In the genomic region with DNA sequence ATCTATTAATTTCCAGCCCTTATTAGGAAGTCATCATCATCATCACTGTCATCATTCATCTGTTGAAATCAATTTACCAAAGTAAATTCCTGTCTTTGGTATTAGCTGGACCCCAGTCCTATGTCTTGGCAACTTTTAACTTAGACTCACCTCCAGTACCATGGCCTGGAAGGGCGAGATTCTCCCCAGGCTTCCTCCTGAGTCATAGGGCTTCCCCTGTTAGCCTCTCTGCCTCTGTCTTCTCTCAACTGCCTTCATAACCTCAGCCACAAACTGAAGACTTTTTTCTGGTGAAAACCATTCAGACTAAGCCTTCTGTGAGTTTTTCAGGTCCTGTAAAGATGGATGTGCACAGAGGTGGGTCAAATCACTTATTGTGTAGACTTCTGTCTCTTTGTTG, we compare ENCODE assay signal across 17 cellular contexts.
"Had no signal": no experiment of that assay in that cellular context is flagged by ENCODE, and none has a peak within 500 bp of the region (broad histone marks: within the 10 kb centered on the region; RNA-seq: fewer than 3 reads in every experiment).

No MANE protein-coding gene starts in this region.

- H3K27me3 ChIP-seq: esophagus squamous epithelium, right atrium auricular region, sigmoid colon, stomach, transverse colon had no signal

- H3K9me3 ChIP-seq: esophagus squamous epithelium, right atrium auricular region, sigmoid colon, stomach, thoracic aorta, transverse colon had no signal

- H3K4me3 ChIP-seq: esophagus squamous epithelium, right atrium auricular region, sigmoid colon, skin epidermis, stomach, thoracic aorta, transverse colon had no signal

- ATAC-seq: effector memory CD8-positive, alpha-beta T cell; naive thymus-derived CD4-positive, alpha-beta T cell had no signal

- H2AFZ ChIP-seq: parathyroid adenoma had no signal

- DNase-seq: effector memory CD8-positive, alpha-beta T cell; esophagus squamous epithelium; foreskin fibroblast; head of caudate nucleus; hippocampal formation; naive thymus-derived CD4-positive, alpha-beta T cell; nephron progenitor cell; sigmoid colon; stimulated activated CD4-positive, alpha-beta T cell treated with anti-CD3 and anti-CD28 coated beads, Interleukin-12 subunit alpha, Interleukin-12 subunit beta, amount 100 ng/mL, for 4 hours; stimulated activated naive CD4-positive, alpha-beta T cell; stomach; substantia nigra; transverse colon had no signal

- H3K4me1 ChIP-seq: esophagus squamous epithelium, parathyroid adenoma, right atrium auricular region, sigmoid colon, stomach, transverse colon had no signal

- H3K36me3 ChIP-seq: esophagus squamous epithelium, right atrium auricular region, sigmoid colon, stomach, thoracic aorta, transverse colon had no signal

- H3K27ac ChIP-seq: esophagus squamous epithelium, parathyroid adenoma, right atrium auricular region, sigmoid colon, skin epidermis, stomach, thoracic aorta, transverse colon had no signal

- H3K79me2 ChIP-seq: parathyroid adenoma had no signal
